Comparison of ENCODE assay signal across 12 cellular contexts in genomic region chr11:75432911-75433321, GRCh38. TPM values are rescaled to one million over a fixed set of nuclear protein-coding genes. Genes with fewer than 3 reads are reported as not detected.
DNase-seq lines count a peak whose midpoint lies in the region; ATAC-seq and TF ChIP-seq lines count a peak whose summit lies in the region.
"Had no signal": no experiment of that assay in that cellular context is flagged by ENCODE, and none has a peak within 500 bp of the region (broad histone marks: within the 10 kb centered on the region; RNA-seq: fewer than 3 reads in every experiment).

A gene with protein sequence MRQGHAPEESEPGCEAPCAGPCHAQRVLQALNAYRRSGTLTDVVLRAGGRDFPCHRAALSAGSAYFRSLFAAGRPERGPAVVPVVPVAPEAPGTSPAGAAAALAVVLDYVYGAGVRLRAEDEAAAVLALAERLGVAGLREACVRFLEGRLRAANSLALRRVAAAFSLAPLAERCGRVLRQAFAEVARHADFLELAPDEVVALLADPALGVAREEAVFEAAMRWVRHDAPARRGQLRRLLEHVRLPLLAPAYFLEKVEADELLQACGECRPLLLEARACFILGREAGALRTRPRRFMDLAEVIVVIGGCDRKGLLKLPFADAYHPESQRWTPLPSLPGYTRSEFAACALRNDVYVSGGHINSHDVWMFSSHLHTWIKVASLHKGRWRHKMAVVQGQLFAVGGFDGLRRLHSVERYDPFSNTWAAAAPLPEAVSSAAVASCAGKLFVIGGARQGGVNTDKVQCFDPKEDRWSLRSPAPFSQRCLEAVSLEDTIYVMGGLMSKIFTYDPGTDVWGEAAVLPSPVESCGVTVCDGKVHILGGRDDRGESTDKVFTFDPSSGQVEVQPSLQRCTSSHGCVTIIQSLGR (minus strand): TSS chr11:75433203. CDS start chr11:75430629, 2,574 bp downstream.

- DNase-seq in NCI-H1417 (lab: John Stamatoyannopoulos, UW) (peak; percentile 25 to 55 (median 53)), NCI-H1417 treated with DMSO at 0.1 percent for 48 hours (lab: John Stamatoyannopoulos, UW) (no peak), PC-9 (no peak), spleen (peak; percentile 45), heart left ventricle (no peak), thyroid gland (no peak)
- DNase-seq: 8988T, small intestine, WERI-Rb-1 had no signal

- peaks cover 19% of the 10 kb centered on the region for H3K4me1 ChIP-seq in PC-9 (replicated peaks; ENCODE audit: insufficient read depth)
- peaks cover 11% of the 10 kb centered on the region for H3K4me1 ChIP-seq in iPS-15b (ENCODE audit: control insufficient read depth, insufficient read depth, low read length)
- H3K4me1 ChIP-seq in spleen, result peaks cover 5 to 52% (median 26%) of the 10 kb centered on the region in 6 donors
- peaks cover 0 to 23% (median 11%) of the 10 kb centered on the region in 12 donors for H3K4me1 ChIP-seq in heart left ventricle
- H3K4me1 ChIP-seq in thyroid gland, result peaks cover 0 to 16% of the 10 kb centered on the region in 2 donors

- CTCF ChIA-PET in PC-9 (lab: Charles Lee), result no interaction called here

- WGBS in spleen, 5 donors, result 25 to 36% (median 30%) methylated on average over 14 of the region's 14 CpGs
- WGBS in heart left ventricle, 4 donors, result 16 to 23% (median 18%) methylated on average over 14 of the region's 14 CpGs
- 11 to 12% methylated on average over 11 to 14 of the region's 14 CpGs for WGBS in thyroid gland, 2 donors

- no TSS peak for BruUV-seq in PC-9 (replicated peaks; lab: Mats Ljungman, UMichigan)

- H3K79me2 ChIP-seq in PC-9 (ENCODE audit: low read depth), result no peaks in the 10 kb centered on the region

- H3K27me3 ChIP-seq in PC-9 (ENCODE audit: insufficient read depth, low read depth), result no peaks in the 10 kb centered on the region
- peaks cover 59% of the 10 kb centered on the region for H3K27me3 ChIP-seq in iPS-15b (ENCODE audit: control insufficient read depth, insufficient read depth, low read length)
- H3K27me3 ChIP-seq in spleen (replicated peaks in 1 of 7), result peaks cover 0 to 57% (median 35%) of the 10 kb centered on the region in 7 donors
- H3K27me3 ChIP-seq in heart left ventricle, result peaks cover 0 to 39% (median 14%) of the 10 kb centered on the region in 9 donors
- H3K27me3 ChIP-seq in thyroid gland, result no peaks in the 10 kb centered on the region

- no peaks in the 10 kb centered on the region for H4K20me1 ChIP-seq in PC-9 (ENCODE audit: insufficient read depth)

- no peak within 1 kb of the TSS for H3K4me2 ChIP-seq in PC-9

- intact Hi-C loops in PC-9 (cut with micrococcal nuclease; ENCODE audit: unreplicated experiment), result no loop called here
- intact Hi-C loops in spleen (cut with DNase I; ENCODE audit: low total_unique reads), result no loop called here
- intact Hi-C loops in heart left ventricle (cut with DNase I), result no loop called here
- intact Hi-C loops in thyroid gland (cut with DNase I), result no loop called here

- H3K9me3 ChIP-seq in PC-9 (ENCODE audit: insufficient read depth, low read depth) (no peaks in the 10 kb centered on the region), iPS-15b (ENCODE audit: control insufficient read depth, insufficient read depth, low read length) (peaks cover 10% of the 10 kb centered on the region), spleen (peaks cover 0 to 9% (median 0%) of the 10 kb centered on the region in 8 donors), heart left ventricle (peaks cover 0 to 9% (median 4%) of the 10 kb centered on the region in 12 donors), thyroid gland (no peaks in the 10 kb centered on the region)

- TF ChIP-seq POLR2A in spleen (IDR thresholded peaks at IDR 0.05), result no peak
- TF ChIP-seq POLR2A in heart left ventricle (IDR thresholded peaks at IDR 0.05), result no peak
- TF ChIP-seq POLR2A in thyroid gland (IDR thresholded peaks at IDR 0.05), result no peak

- no peak for TF ChIP-seq CTCF in PC-9 (conservative IDR thresholded peaks at IDR 0.05)
- TF ChIP-seq CTCF in spleen (IDR thresholded peaks at IDR 0.05 in 8 of 11, conservative IDR thresholded peaks at IDR 0.05 in 3 of 11), result no peak
- TF ChIP-seq CTCF in heart left ventricle (IDR thresholded peaks at IDR 0.05), result no peak
- no peak for TF ChIP-seq CTCF in thyroid gland (IDR thresholded peaks at IDR 0.05)

- H3K4me3 ChIP-seq in PC-9, result no peak within 1 kb of the TSS
- H3K4me3 ChIP-seq in iPS-15b (ENCODE audit: low read depth, low read length), result peak within 1 kb of the TSS; percentile 37
- H3K4me3 ChIP-seq in spleen, result no peak within 1 kb of the TSS
- H3K4me3 ChIP-seq in heart left ventricle, result no peak within 1 kb of the TSS
- no peak within 1 kb of the TSS for H3K4me3 ChIP-seq in thyroid gland (replicated peaks in 1 of 3)
- H3K4me3 ChIP-seq: SK-N-MC had no signal

- H2AFZ ChIP-seq in PC-9, result no peak within 1 kb of the TSS

- no peak within 1 kb of the TSS for H3K27ac ChIP-seq in PC-9
- H3K27ac ChIP-seq in spleen, result no peak within 1 kb of the TSS
- H3K27ac ChIP-seq in heart left ventricle, result no peak within 1 kb of the TSS
- H3K27ac ChIP-seq in thyroid gland, result no peak within 1 kb of the TSS
- H3K27ac ChIP-seq: SK-N-MC, WERI-Rb-1 had no signal

- peaks cover 20% of the 10 kb centered on the region for H3F3A ChIP-seq in PC-9 (ENCODE audit: insufficient read depth, low read depth)

- H3K36me3 ChIP-seq in PC-9 (ENCODE audit: low read depth) (no peaks in the 10 kb centered on the region), iPS-15b (ENCODE audit: control insufficient read depth, insufficient read depth, low read length) (peaks cover 4% of the 10 kb centered on the region), spleen (peaks cover 0 to 40% (median 9%) of the 10 kb centered on the region in 6 donors), heart left ventricle (no peaks in the 10 kb centered on the region), thyroid gland (no peaks in the 10 kb centered on the region)

- ATAC-seq in HG02642 (IDR thresholded peaks at IDR 0.05; ENCODE audit: poor library complexity, unreplicated experiment) (no peak), heart left ventricle (no peak)

- H3K9ac ChIP-seq in iPS-15b (ENCODE audit: low read depth, low read length), result no peak within 1 kb of the TSS

- POLR2A ChIA-PET in PC-9 (lab: Charles Lee; ENCODE audit: unreplicated experiment), result interaction anchor here (0.6 kb wide), 1 partner anchor 255 kb away, joined by 4 read pairs; no protein-coding TSS in a partner anchor

- H3K9me2 ChIP-seq in PC-9 (ENCODE audit: insufficient read depth), result no peaks in the 10 kb centered on the region

RNA-seq across cellular contexts. Expression of the gene that starts here (rescaled TPM):
- total RNA-seq in PC-9 (2021) (11.1 and 18.9 TPM in 2 replicates), spleen (1 to 10 TPM in 6 of 7 donors, under 1 TPM in 1; 0.19 to 3.5 (median 1.8) TPM), heart left ventricle (1 to 10 TPM in 1 of 9 donors, under 1 TPM in 7, not detected in 1; 0.21 to 1.1 (median 0.45) TPM), thyroid gland (1 to 10 TPM; 1.1 to 3.6 (median 1.9) TPM)
- polyA plus RNA-seq in spleen (1 to 10 TPM; 2.0 to 3.8 (median 2.8) TPM), heart left ventricle (under 1 TPM; 0.11 to 0.76 TPM)

Comparison
In these comparisons a context has a peak if more than half of its experiments do, and no peak if none do; other contexts are left out.
1. DNase-seq: peak in NCI-H1417 (3 of 3) and spleen (single experiment); none in NCI-H1417 treated with DMSO at 0.1 percent for 48 hours (single experiment), PC-9 (0 of 2), heart left ventricle (0 of 5) and thyroid gland (0 of 2).